1 cellular context compared by ENCODE assay signal in the genomic region with DNA sequence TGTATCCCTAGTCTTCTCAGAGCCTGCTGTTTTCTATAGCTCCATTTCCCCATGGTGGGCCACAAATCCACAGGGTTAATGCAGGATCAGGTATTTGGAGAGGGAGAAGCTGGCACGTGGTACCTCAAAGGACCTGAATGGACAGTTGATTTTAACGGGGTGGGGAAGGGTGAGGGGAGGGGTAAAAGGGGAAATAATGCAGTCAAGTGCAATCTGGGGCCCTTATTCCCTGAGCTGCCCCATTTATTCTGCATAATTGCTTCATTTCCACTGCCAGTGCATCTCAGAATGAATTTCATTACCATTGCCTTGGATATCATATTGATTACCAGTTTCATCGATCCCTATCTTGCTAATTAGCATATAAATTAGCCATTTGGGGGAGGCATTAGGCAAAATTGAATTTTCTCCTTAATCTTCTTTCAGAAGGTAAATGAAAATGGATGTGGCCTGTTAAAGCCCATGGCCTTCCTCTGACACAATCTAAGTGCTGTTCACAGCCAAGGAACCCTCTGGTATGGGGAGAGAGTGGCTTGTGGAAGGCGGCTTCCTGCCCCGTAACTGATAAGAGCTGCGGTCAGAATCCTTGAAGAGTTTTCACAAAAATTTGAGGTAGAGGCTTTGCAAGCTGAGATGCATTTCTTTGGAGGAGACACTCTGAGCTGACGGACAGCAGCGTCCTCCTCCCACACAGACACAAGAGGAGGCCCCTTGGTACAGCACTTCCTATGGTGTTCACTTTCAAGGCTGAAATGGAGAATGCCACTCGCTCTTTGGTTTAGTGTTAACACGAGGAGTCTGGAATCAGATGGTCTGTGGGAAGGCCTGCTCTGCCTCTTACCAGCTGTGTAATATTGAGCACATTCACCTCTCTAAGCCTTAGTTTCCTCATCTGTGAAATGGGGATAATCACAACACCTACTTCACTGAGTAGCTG.
TF ChIP-seq lines count a peak whose summit lies in the region.

No MANE protein-coding gene starts in this region.

TF ChIP-seq in K562, 482 proteins besides CTCF, POLR2A, EP300 and RAD21 (continued from another document):
- TF ChIP-seq, protein P1, sequence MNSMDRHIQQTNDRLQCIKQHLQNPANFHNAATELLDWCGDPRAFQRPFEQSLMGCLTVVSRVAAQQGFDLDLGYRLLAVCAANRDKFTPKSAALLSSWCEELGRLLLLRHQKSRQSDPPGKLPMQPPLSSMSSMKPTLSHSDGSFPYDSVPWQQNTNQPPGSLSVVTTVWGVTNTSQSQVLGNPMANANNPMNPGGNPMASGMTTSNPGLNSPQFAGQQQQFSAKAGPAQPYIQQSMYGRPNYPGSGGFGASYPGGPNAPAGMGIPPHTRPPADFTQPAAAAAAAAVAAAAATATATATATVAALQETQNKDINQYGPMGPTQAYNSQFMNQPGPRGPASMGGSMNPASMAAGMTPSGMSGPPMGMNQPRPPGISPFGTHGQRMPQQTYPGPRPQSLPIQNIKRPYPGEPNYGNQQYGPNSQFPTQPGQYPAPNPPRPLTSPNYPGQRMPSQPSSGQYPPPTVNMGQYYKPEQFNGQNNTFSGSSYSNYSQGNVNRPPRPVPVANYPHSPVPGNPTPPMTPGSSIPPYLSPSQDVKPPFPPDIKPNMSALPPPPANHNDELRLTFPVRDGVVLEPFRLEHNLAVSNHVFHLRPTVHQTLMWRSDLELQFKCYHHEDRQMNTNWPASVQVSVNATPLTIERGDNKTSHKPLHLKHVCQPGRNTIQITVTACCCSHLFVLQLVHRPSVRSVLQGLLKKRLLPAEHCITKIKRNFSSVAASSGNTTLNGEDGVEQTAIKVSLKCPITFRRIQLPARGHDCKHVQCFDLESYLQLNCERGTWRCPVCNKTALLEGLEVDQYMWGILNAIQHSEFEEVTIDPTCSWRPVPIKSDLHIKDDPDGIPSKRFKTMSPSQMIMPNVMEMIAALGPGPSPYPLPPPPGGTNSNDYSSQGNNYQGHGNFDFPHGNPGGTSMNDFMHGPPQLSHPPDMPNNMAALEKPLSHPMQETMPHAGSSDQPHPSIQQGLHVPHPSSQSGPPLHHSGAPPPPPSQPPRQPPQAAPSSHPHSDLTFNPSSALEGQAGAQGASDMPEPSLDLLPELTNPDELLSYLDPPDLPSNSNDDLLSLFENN (IDR thresholded peaks at IDR 0.05; ENCODE audit: low read depth in 2 of 2, low read length in 2 of 2) = peak in 1 of 2 experiments; percentile 80; a peak in 2 of 4 replicates
- TF ChIP-seq ZFP30 (CRISPR knock-in tag; IDR thresholded peaks at IDR 0.05; ENCODE audit: borderline replicate concordance) (no peak), MCM3 (IDR thresholded peaks at IDR 0.05) (no peak), NRF1 (conservative IDR thresholded peaks at IDR 0.05 in 1 of 2, IDR thresholded peaks at IDR 0.05 in 1 of 2) (no peak), FOS (IDR thresholded peaks at IDR 0.05; ENCODE audit: extremely low read depth, insufficient read length) (no peak), COPS2 (conservative IDR thresholded peaks at IDR 0.05) (no peak), XRCC4 (IDR thresholded peaks at IDR 0.05; ENCODE audit: extremely low read depth, insufficient read depth, insufficient read length) (no peak), ZNF444 (CRISPR knock-in tag; IDR thresholded peaks at IDR 0.05) (no peak), NR2C2 (CRISPR knock-in tag; IDR thresholded peaks at IDR 0.05) (no peak), NR2C2 (tag; IDR thresholded peaks at IDR 0.05) (peak; percentile 41; the same call in 1 of the 2 replicates), ZNF431 (CRISPR knock-in tag; IDR thresholded peaks at IDR 0.05) (peak; percentile 95), SRF (CRISPR knock-in tag; IDR thresholded peaks at IDR 0.05) (no peak), NCOA6 (IDR thresholded peaks at IDR 0.05) (no peak), RHOXF2B (CRISPR knock-in tag; conservative IDR thresholded peaks at IDR 0.05) (no peak), LCOR (CRISPR knock-in tag; IDR thresholded peaks at IDR 0.05) (peak; percentile 90)
- TF ChIP-seq, protein P2, sequence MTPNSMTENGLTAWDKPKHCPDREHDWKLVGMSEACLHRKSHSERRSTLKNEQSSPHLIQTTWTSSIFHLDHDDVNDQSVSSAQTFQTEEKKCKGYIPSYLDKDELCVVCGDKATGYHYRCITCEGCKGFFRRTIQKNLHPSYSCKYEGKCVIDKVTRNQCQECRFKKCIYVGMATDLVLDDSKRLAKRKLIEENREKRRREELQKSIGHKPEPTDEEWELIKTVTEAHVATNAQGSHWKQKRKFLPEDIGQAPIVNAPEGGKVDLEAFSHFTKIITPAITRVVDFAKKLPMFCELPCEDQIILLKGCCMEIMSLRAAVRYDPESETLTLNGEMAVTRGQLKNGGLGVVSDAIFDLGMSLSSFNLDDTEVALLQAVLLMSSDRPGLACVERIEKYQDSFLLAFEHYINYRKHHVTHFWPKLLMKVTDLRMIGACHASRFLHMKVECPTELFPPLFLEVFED (CRISPR knock-in tag; conservative IDR thresholded peaks at IDR 0.05) = no peak
- TF ChIP-seq, protein P3, sequence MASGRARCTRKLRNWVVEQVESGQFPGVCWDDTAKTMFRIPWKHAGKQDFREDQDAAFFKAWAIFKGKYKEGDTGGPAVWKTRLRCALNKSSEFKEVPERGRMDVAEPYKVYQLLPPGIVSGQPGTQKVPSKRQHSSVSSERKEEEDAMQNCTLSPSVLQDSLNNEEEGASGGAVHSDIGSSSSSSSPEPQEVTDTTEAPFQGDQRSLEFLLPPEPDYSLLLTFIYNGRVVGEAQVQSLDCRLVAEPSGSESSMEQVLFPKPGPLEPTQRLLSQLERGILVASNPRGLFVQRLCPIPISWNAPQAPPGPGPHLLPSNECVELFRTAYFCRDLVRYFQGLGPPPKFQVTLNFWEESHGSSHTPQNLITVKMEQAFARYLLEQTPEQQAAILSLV (tag; IDR thresholded peaks at IDR 0.05) = no peak
- TF ChIP-seq, protein P4, sequence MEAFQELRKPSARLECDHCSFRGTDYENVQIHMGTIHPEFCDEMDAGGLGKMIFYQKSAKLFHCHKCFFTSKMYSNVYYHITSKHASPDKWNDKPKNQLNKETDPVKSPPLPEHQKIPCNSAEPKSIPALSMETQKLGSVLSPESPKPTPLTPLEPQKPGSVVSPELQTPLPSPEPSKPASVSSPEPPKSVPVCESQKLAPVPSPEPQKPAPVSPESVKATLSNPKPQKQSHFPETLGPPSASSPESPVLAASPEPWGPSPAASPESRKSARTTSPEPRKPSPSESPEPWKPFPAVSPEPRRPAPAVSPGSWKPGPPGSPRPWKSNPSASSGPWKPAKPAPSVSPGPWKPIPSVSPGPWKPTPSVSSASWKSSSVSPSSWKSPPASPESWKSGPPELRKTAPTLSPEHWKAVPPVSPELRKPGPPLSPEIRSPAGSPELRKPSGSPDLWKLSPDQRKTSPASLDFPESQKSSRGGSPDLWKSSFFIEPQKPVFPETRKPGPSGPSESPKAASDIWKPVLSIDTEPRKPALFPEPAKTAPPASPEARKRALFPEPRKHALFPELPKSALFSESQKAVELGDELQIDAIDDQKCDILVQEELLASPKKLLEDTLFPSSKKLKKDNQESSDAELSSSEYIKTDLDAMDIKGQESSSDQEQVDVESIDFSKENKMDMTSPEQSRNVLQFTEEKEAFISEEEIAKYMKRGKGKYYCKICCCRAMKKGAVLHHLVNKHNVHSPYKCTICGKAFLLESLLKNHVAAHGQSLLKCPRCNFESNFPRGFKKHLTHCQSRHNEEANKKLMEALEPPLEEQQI (IDR thresholded peaks at IDR 0.05) = no peak
- TF ChIP-seq, protein P5, sequence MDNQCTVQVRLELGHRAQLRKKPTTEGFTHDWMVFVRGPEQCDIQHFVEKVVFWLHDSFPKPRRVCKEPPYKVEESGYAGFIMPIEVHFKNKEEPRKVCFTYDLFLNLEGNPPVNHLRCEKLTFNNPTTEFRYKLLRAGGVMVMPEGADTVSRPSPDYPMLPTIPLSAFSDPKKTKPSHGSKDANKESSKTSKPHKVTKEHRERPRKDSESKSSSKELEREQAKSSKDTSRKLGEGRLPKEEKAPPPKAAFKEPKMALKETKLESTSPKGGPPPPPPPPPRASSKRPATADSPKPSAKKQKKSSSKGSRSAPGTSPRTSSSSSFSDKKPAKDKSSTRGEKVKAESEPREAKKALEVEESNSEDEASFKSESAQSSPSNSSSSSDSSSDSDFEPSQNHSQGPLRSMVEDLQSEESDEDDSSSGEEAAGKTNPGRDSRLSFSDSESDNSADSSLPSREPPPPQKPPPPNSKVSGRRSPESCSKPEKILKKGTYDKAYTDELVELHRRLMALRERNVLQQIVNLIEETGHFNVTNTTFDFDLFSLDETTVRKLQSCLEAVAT (IDR thresholded peaks at IDR 0.05) = peak in 1 of 2 experiments; percentile 92; a peak in 2 of 4 replicates
- TF ChIP-seq, protein P6, sequence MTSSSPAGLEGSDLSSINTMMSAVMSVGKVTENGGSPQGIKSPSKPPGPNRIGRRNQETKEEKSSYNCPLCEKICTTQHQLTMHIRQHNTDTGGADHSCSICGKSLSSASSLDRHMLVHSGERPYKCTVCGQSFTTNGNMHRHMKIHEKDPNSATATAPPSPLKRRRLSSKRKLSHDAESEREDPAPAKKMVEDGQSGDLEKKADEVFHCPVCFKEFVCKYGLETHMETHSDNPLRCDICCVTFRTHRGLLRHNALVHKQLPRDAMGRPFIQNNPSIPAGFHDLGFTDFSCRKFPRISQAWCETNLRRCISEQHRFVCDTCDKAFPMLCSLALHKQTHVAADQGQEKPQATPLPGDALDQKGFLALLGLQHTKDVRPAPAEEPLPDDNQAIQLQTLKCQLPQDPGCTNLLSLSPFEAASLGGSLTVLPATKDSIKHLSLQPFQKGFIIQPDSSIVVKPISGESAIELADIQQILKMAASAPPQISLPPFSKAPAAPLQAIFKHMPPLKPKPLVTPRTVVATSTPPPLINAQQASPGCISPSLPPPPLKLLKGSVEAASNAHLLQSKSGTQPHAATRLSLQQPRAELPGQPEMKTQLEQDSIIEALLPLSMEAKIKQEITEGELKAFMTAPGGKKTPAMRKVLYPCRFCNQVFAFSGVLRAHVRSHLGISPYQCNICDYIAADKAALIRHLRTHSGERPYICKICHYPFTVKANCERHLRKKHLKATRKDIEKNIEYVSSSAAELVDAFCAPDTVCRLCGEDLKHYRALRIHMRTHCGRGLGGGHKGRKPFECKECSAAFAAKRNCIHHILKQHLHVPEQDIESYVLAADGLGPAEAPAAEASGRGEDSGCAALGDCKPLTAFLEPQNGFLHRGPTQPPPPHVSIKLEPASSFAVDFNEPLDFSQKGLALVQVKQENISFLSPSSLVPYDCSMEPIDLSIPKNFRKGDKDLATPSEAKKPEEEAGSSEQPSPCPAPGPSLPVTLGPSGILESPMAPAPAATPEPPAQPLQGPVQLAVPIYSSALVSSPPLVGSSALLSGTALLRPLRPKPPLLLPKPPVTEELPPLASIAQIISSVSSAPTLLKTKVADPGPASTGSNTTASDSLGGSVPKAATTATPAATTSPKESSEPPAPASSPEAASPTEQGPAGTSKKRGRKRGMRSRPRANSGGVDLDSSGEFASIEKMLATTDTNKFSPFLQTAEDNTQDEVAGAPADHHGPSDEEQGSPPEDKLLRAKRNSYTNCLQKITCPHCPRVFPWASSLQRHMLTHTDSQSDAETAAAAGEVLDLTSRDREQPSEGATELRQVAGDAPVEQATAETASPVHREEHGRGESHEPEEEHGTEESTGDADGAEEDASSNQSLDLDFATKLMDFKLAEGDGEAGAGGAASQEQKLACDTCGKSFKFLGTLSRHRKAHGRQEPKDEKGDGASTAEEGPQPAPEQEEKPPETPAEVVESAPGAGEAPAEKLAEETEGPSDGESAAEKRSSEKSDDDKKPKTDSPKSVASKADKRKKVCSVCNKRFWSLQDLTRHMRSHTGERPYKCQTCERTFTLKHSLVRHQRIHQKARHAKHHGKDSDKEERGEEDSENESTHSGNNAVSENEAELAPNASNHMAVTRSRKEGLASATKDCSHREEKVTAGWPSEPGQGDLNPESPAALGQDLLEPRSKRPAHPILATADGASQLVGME (CRISPR knock-in tag; IDR thresholded peaks at IDR 0.05) = no peak
